ENCODE assay signal across 22 cellular contexts in genomic region chr6:165825416-165825815, GRCh38.
"Had no signal": no experiment of that assay in that cellular context is flagged by ENCODE, and none has a peak within 500 bp of the region (broad histone marks: within the 10 kb centered on the region; RNA-seq: fewer than 3 reads in every experiment).

No MANE protein-coding gene starts in this region.

- H3K27ac ChIP-seq: psoas muscle, sigmoid colon, stomach, thyroid gland, vagina had no signal

- ATAC-seq: left lobe of liver; mucosa of descending colon; psoas muscle; right cardiac atrium; stimulated activated effector memory CD8-positive, alpha-beta T cell treated with anti-CD3 and anti-CD28 coated beads, Interleukin-12 subunit alpha, Interleukin-12 subunit beta, amount 100 ng/mL, for 72 hours had no signal

- H3K36me3 ChIP-seq: sigmoid colon, stomach, thyroid gland, vagina had no signal

- H3K4me1 Mint-ChIP-seq: memory B cell; naive B cell; stimulated activated effector memory CD8-positive, alpha-beta T cell treated with anti-CD3 and anti-CD28 coated beads, Interleukin-12 subunit alpha, Interleukin-12 subunit beta, amount 100 ng/mL, for 72 hours had no signal

- H3K4me1 ChIP-seq: psoas muscle, sigmoid colon, stomach, thyroid gland, vagina had no signal

- H3K27me3 ChIP-seq: thyroid gland, vagina had no signal

- H3K9me3 Mint-ChIP-seq: memory B cell; natural killer cell treated with Interleukin-12 subunit alpha and Interleukin-12 subunit beta and Interleukin-15 and Interleukin-18, amount 100 ng/mL, for 72 hours; stimulated activated effector memory CD8-positive, alpha-beta T cell treated with anti-CD3 and anti-CD28 coated beads, Interleukin-12 subunit alpha, Interleukin-12 subunit beta, amount 100 ng/mL, for 72 hours had no signal

- H3K36me3 Mint-ChIP-seq: memory B cell; naive B cell; natural killer cell treated with Interleukin-12 subunit alpha and Interleukin-12 subunit beta and Interleukin-15 and Interleukin-18, amount 100 ng/mL, for 72 hours; stimulated activated effector memory CD8-positive, alpha-beta T cell treated with anti-CD3 and anti-CD28 coated beads, Interleukin-12 subunit alpha, Interleukin-12 subunit beta, amount 100 ng/mL, for 72 hours had no signal

- H3K27ac Mint-ChIP-seq: memory B cell; naive B cell; natural killer cell treated with Interleukin-12 subunit alpha and Interleukin-12 subunit beta and Interleukin-15 and Interleukin-18, amount 100 ng/mL, for 72 hours; stimulated activated effector memory CD8-positive, alpha-beta T cell treated with anti-CD3 and anti-CD28 coated beads, Interleukin-12 subunit alpha, Interleukin-12 subunit beta, amount 100 ng/mL, for 72 hours had no signal

- H3K4me3 ChIP-seq: lung, mucosa of descending colon, psoas muscle, sigmoid colon, stomach, thyroid gland, vagina had no signal

- H3K9me3 ChIP-seq: mucosa of descending colon, psoas muscle, sigmoid colon, stomach, thyroid gland, vagina had no signal

- FAIRE-seq: frontal cortex, kidney had no signal

- H3K4me3 Mint-ChIP-seq: memory B cell; natural killer cell treated with Interleukin-12 subunit alpha and Interleukin-12 subunit beta and Interleukin-15 and Interleukin-18, amount 100 ng/mL, for 72 hours; stimulated activated effector memory CD8-positive, alpha-beta T cell treated with anti-CD3 and anti-CD28 coated beads, Interleukin-12 subunit alpha, Interleukin-12 subunit beta, amount 100 ng/mL, for 72 hours had no signal

- DNase-seq: cortex of kidney; effector CD4-positive, alpha-beta T cell; head of caudate nucleus; kidney; mucosa of descending colon; naive B cell; psoas muscle; right cardiac atrium; sigmoid colon; stimulated activated CD4-positive, alpha-beta T cell treated with anti-CD3 and anti-CD28 coated beads, Interleukin-2, amount 100 ng/mL, for 24 hours; stimulated activated CD4-positive, alpha-beta T cell treated with anti-CD3 and anti-CD28 coated beads, Interleukin-4, amount 100 ng/mL, for 24 hours; stimulated activated naive CD4-positive, alpha-beta T cell treated with Interleukin-2 at 50 U/mL for 16 hours; stomach; thyroid gland; trophoblast cell had no signal
